In genomic region chr17:17679748-17680147, GRCh38 we compare ENCODE assay signal across 33 cellular contexts.
"Had no signal": no experiment of that assay in that cellular context is flagged by ENCODE, and none has a peak within 500 bp of the region (broad histone marks: within the 10 kb centered on the region; RNA-seq: fewer than 3 reads in every experiment).

No MANE protein-coding gene starts in this region.

- H3K9me3 ChIP-seq: adrenal gland, ascending aorta, breast epithelium, esophagus muscularis mucosa, gastrocnemius medialis, heart left ventricle had no signal

- DNase-seq: activated CD4-positive, alpha-beta memory T cell treated with anti-CD3 and anti-CD28 coated beads for 36 hours; activated CD4-positive, alpha-beta T cell treated with anti-CD3 and anti-CD28 coated beads for 48 hours; activated CD8-positive, alpha-beta memory T cell treated with anti-CD3 and anti-CD28 coated beads, Interleukin-2, amount 10 ng/mL, durations not matched to agents 7 days and 5 days; activated CD8-positive, alpha-beta memory T cell treated with anti-CD3 and anti-CD28 coated beads, Interleukin-2, amount 50 U/mL, for 4 hours; activated CD8-positive, alpha-beta T cell treated with anti-CD3 and anti-CD28 coated beads, Interleukin-2, amount 10 ng/mL, durations not matched to agents 7 days and 5 days; activated effector memory CD4-positive, alpha-beta T cell treated with anti-CD3 and anti-CD28 coated beads, Interleukin-2, amount 50 U/mL, for 16 hours; activated naive CD4-positive, alpha-beta T cell treated with anti-CD3 and anti-CD28 coated beads for 36 hours; activated naive CD8-positive, alpha-beta T cell treated with anti-CD3 and anti-CD28 coated beads for 36 hours; activated naive CD8-positive, alpha-beta T cell treated with anti-CD3 and anti-CD28 coated beads, Interleukin-2, amount 50 U/mL, for 24 hours; activated T-cell treated with anti-CD3 and anti-CD28 coated beads, Interleukin-2, amount 50 U/mL, for 1 hour; activated T-cell treated with anti-CD3 and anti-CD28 coated beads, Interleukin-2, amount 50 U/mL, for 48 hours; adrenal gland; amygdala; dorsolateral prefrontal cortex; effector memory CD4-positive, alpha-beta T cell; erythroblast; foreskin keratinocyte; gastrocnemius medialis; glutamatergic neuron; heart left ventricle; T-helper 2 cell had no signal

- H3K27ac ChIP-seq: adrenal gland, ascending aorta, cardiac muscle cell, coronary artery, esophagus muscularis mucosa, foreskin keratinocyte, gastrocnemius medialis, heart left ventricle had no signal

- H3K9me3 Mint-ChIP-seq: activated CD4-positive, alpha-beta memory T cell treated with anti-CD3 and anti-CD28 coated beads for 36 hours; activated naive CD4-positive, alpha-beta T cell treated with anti-CD3 and anti-CD28 coated beads for 36 hours; activated naive CD4-positive, alpha-beta T cell treated with anti-CD3 and anti-CD28 coated beads, Interleukin-2, amount 50 U/mL, for 24 hours; activated naive CD8-positive, alpha-beta T cell treated with anti-CD3 and anti-CD28 coated beads for 36 hours; activated naive CD8-positive, alpha-beta T cell treated with anti-CD3 and anti-CD28 coated beads, Interleukin-2, amount 50 U/mL, for 24 hours; activated T-helper 1 cell treated with anti-CD3 and anti-CD28 coated beads, Interleukin-12 subunit alpha, Interleukin-12 subunit beta, Interleukin-2, Interleukin-4 antibody, amounts not matched to agents 30 ng/mL and 10 ng/mL and 1 ng/mL, durations not matched to agents 14 hours and 24 hours and 36 hours; activated T-helper 2 cell treated with anti-CD3 and anti-CD28 coated beads, Interferon-gamma antibody, Interleukin-2, Interleukin-4, amounts not matched to agents 10 μg/mL and 5 μg/mL and 100 μg/mL, durations not matched to agents 14 hours and 24 hours and 36 hours; central memory CD8-positive, alpha-beta T cell; dendritic cell treated with granulocyte-macrophage colony-stimulating factor and Interleukin-4, amounts not matched to agents 40 ng/mL and 50 ng/mL, for 4 days; WTC11 had no signal

- H3K27me3 Mint-ChIP-seq: activated CD4-positive, alpha-beta memory T cell treated with anti-CD3 and anti-CD28 coated beads for 36 hours; activated naive CD4-positive, alpha-beta T cell treated with anti-CD3 and anti-CD28 coated beads, Interleukin-2, amount 50 U/mL, for 24 hours; activated naive CD8-positive, alpha-beta T cell treated with anti-CD3 and anti-CD28 coated beads, Interleukin-2, amount 50 U/mL, for 24 hours; central memory CD8-positive, alpha-beta T cell had no signal

- H3K4me3 ChIP-seq: adrenal gland, ascending aorta, breast epithelium, cardiac muscle cell, coronary artery, dorsolateral prefrontal cortex, esophagus muscularis mucosa, gastrocnemius medialis, heart left ventricle had no signal

- H3K27me3 ChIP-seq: adrenal gland, ascending aorta, breast epithelium, dorsolateral prefrontal cortex, esophagus muscularis mucosa, foreskin keratinocyte, gastrocnemius medialis, heart left ventricle had no signal

- H3K36me3 ChIP-seq: adrenal gland, ascending aorta, breast epithelium, cardiac muscle cell, esophagus muscularis mucosa, gastrocnemius medialis, heart left ventricle had no signal

- H3K4me3 Mint-ChIP-seq: activated CD4-positive, alpha-beta memory T cell treated with anti-CD3 and anti-CD28 coated beads for 36 hours; activated CD8-positive, alpha-beta memory T cell treated with anti-CD3 and anti-CD28 coated beads, Interleukin-2, amount 10 ng/mL, durations not matched to agents 7 days and 5 days; activated naive CD8-positive, alpha-beta T cell treated with anti-CD3 and anti-CD28 coated beads for 36 hours; dendritic cell treated with granulocyte-macrophage colony-stimulating factor and Interleukin-4, amounts not matched to agents 40 ng/mL and 50 ng/mL, for 4 days had no signal

- H3K36me3 Mint-ChIP-seq: activated CD4-positive, alpha-beta memory T cell treated with anti-CD3 and anti-CD28 coated beads for 36 hours; activated CD8-positive, alpha-beta memory T cell treated with anti-CD3 and anti-CD28 coated beads, Interleukin-2, amount 10 ng/mL, durations not matched to agents 7 days and 5 days; activated naive CD4-positive, alpha-beta T cell treated with anti-CD3 and anti-CD28 coated beads, Interleukin-2, amount 50 U/mL, for 24 hours; activated naive CD8-positive, alpha-beta T cell treated with anti-CD3 and anti-CD28 coated beads for 36 hours; brain; WTC11 had no signal

- H3K27ac Mint-ChIP-seq: activated CD8-positive, alpha-beta memory T cell treated with anti-CD3 and anti-CD28 coated beads, Interleukin-2, amount 10 ng/mL, durations not matched to agents 7 days and 5 days; activated CD8-positive, alpha-beta T cell treated with anti-CD3 and anti-CD28 coated beads, Interleukin-2, amount 10 ng/mL, durations not matched to agents 7 days and 5 days; activated naive CD4-positive, alpha-beta T cell treated with anti-CD3 and anti-CD28 coated beads for 36 hours; activated naive CD8-positive, alpha-beta T cell treated with anti-CD3 and anti-CD28 coated beads for 36 hours; activated naive CD8-positive, alpha-beta T cell treated with anti-CD3 and anti-CD28 coated beads, Interleukin-2, amount 50 U/mL, for 24 hours; activated T-helper 1 cell treated with anti-CD3 and anti-CD28 coated beads, Interleukin-12 subunit alpha, Interleukin-12 subunit beta, Interleukin-2, Interleukin-4 antibody, amounts not matched to agents 30 ng/mL and 10 ng/mL and 1 ng/mL, durations not matched to agents 14 hours and 24 hours and 36 hours; activated T-helper 2 cell treated with anti-CD3 and anti-CD28 coated beads, Interferon-gamma antibody, Interleukin-2, Interleukin-4, amounts not matched to agents 10 μg/mL and 5 μg/mL and 100 μg/mL, durations not matched to agents 14 hours and 24 hours and 36 hours; dendritic cell treated with granulocyte-macrophage colony-stimulating factor and Interleukin-4, amounts not matched to agents 40 ng/mL and 50 ng/mL, for 4 days; WTC11 had no signal
